Comparison of ENCODE assay signal across 1 cellular context in genomic region chr21:43031121-43031624, GRCh38.
TF ChIP-seq lines count a peak whose summit lies in the region.

No MANE protein-coding gene starts in this region.

TF ChIP-seq in GM23338, 12 proteins besides CTCF, POLR2A, EP300 and RAD21 (continued from another document):
- TF ChIP-seq, protein P1, sequence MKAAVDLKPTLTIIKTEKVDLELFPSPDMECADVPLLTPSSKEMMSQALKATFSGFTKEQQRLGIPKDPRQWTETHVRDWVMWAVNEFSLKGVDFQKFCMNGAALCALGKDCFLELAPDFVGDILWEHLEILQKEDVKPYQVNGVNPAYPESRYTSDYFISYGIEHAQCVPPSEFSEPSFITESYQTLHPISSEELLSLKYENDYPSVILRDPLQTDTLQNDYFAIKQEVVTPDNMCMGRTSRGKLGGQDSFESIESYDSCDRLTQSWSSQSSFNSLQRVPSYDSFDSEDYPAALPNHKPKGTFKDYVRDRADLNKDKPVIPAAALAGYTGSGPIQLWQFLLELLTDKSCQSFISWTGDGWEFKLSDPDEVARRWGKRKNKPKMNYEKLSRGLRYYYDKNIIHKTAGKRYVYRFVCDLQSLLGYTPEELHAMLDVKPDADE (IDR thresholded peaks at IDR 0.05) = no peak
